Comparison of ENCODE assay signal across 8 cellular contexts in the genomic region with DNA sequence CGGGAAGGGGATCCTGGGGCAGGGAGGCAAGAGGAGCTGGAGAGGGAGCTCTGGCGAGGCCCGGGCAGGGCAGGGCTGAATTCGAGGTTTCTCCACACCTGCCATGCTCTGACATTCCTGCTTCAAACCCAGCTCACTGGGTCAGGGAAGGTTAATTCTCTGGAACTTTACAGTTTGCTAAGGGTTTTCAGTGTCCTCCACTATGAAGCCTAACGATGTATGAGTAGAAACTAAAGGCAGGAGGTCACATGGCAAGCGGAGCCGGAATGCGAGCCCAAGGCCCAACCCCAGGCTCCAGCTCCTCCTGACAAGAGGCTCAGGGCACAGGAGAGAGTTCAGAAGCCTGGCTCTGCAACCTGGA. TPM values are rescaled to one million over a fixed set of nuclear protein-coding genes. Genes with fewer than 3 reads are reported as not detected.
A peak's percentile ranks its signal among the peaks of the same experiment; 100 is the strongest.
DNase-seq lines count a peak whose midpoint lies in the region; ATAC-seq, FAIRE-seq and TF ChIP-seq lines count a peak whose summit lies in the region.

No MANE protein-coding gene starts in this region.

- 58% methylated on average over 5 of the region's 8 CpGs; no CpG with 5 or more reads in 1 of the 2 donors for WGBS in gastroesophageal sphincter (ENCODE audit: low coverage in 1 of 2), 2 donors

- ATAC-seq in gastroesophageal sphincter (peak; percentile 15), gastrocnemius medialis (peak in 1 of 2 donors; percentile 37), HG03135 (IDR thresholded peaks at IDR 0.05; ENCODE audit: unreplicated experiment) (no peak)

- in situ Hi-C loops in gastrocnemius medialis (cut with MboI; ENCODE audit: low sequenced_read_pairs in 4 of 4) = loop anchor here (5.0 to 25.0 kb wide), 4 partner anchors 95 to 247 kb away; a partner anchor contains a TSS

- H3K27me3 ChIP-seq in DOHH2 (ENCODE audit: control insufficient read depth, low read length) = peaks cover 41% of the 10 kb centered on the region
- no peaks in the 10 kb centered on the region for H3K27me3 ChIP-seq in Peyer's patch
- no peaks in the 10 kb centered on the region for H3K27me3 ChIP-seq in gastroesophageal sphincter
- no peaks in the 10 kb centered on the region for H3K27me3 ChIP-seq in gastrocnemius medialis

- no peaks in the 10 kb centered on the region for H3K79me2 ChIP-seq in DOHH2 (ENCODE audit: control insufficient read depth, low read length)

- 0 out of 2 replicates have a peak, but pooled peaks cover 4% of the 10 kb centered on the region for H3K36me3 ChIP-seq in DOHH2 (ENCODE audit: control insufficient read depth, low read length)
- H3K36me3 ChIP-seq in Peyer's patch = peaks cover 0 to 10% (median 0%) of the 10 kb centered on the region in 3 donors
- H3K36me3 ChIP-seq in gastroesophageal sphincter = peaks cover 0 to 24% of the 10 kb centered on the region in 2 donors
- H3K36me3 ChIP-seq in gastrocnemius medialis = no peaks in the 10 kb centered on the region

- no peak overlapping the region for H3K4me3 ChIP-seq in DOHH2 (ENCODE audit: low read length)
- H3K4me3 ChIP-seq in Peyer's patch = peak overlapping the region in 3 of 4 donors; percentile 47 to 60 (median 51)
- H3K4me3 ChIP-seq in gastroesophageal sphincter = peak overlapping the region in 1 of 2 donors; percentile 53
- H3K4me3 ChIP-seq in gastrocnemius medialis = peak overlapping the region; percentile 50 to 83 (median 54)

- no peak for TF ChIP-seq POLR2A in Peyer's patch (IDR thresholded peaks at IDR 0.05)
- no peak for TF ChIP-seq POLR2A in gastroesophageal sphincter (IDR thresholded peaks at IDR 0.05)
- no peak for TF ChIP-seq POLR2A in gastrocnemius medialis (IDR thresholded peaks at IDR 0.05)
- TF ChIP-seq POLR2A in H54 (IDR thresholded peaks at IDR 0.05; ENCODE audit: low read depth, low read length) = no peak

- no peak for FAIRE-seq in H54 (lab: Jason Lieb, UNC)

- no peaks in the 10 kb centered on the region for H3F3A ChIP-seq in DOHH2 (ENCODE audit: control insufficient read depth, insufficient read depth)

- no peaks in the 10 kb centered on the region for H3K9me2 ChIP-seq in DOHH2 (replicated peaks; ENCODE audit: control insufficient read depth, low read length)

- intact Hi-C loops in gastrocnemius medialis (cut with DNase I; ENCODE audit: low total_unique reads) = loop anchor here (2.0 to 5.0 kb wide), 2 partner anchors 110 to 247 kb away; a partner anchor contains a TSS

- H3K27ac ChIP-seq in DOHH2 (ENCODE audit: low read depth, low read length) (no peak overlapping the region), Peyer's patch (peak overlapping the region; percentile 38 to 73 (median 72)), gastroesophageal sphincter (peak overlapping the region in 3 of 4 donors; percentile 90 to 93 (median 90)), gastrocnemius medialis (peak overlapping the region; percentile 32 to 66 (median 64))

- H3K4me2 ChIP-seq in DOHH2 (ENCODE audit: low read length) = peak overlapping the region; percentile 55

- no peak for TF ChIP-seq EP300 in gastroesophageal sphincter (IDR thresholded peaks at IDR 0.05)

- DNase-seq in Peyer's patch (no peak), gastrocnemius medialis (no peak), H54 (ENCODE audit: insufficient read length, low spot score) (no peak), AG08396 (ENCODE audit: low spot score) (no peak), C1 segment of cervical spinal cord (lab: John Stamatoyannopoulos, UW) (no peak)

- H3K9me3 ChIP-seq in DOHH2 (ENCODE audit: control insufficient read depth, insufficient read depth, low read length) (no peaks in the 10 kb centered on the region), Peyer's patch (no peaks in the 10 kb centered on the region), gastroesophageal sphincter (no peaks in the 10 kb centered on the region), gastrocnemius medialis (no peaks in the 10 kb centered on the region)

- TF ChIP-seq CTCF in DOHH2 (IDR thresholded peaks at IDR 0.05; ENCODE audit: low read depth, low read length, poor library complexity, severe bottlenecking) = peak; percentile 40
- TF ChIP-seq CTCF in Peyer's patch (IDR thresholded peaks at IDR 0.05) = no peak
- TF ChIP-seq CTCF in gastroesophageal sphincter (IDR thresholded peaks at IDR 0.05) = no peak
- TF ChIP-seq CTCF in gastrocnemius medialis (IDR thresholded peaks at IDR 0.05 in 4 of 5, conservative IDR thresholded peaks at IDR 0.05 in 1 of 5) = peak in 3 of 5 experiments; percentile 8 to 26 (median 21)

- H3K4me1 ChIP-seq in DOHH2 (ENCODE audit: control insufficient read depth, low read length) (peaks cover 34% of the 10 kb centered on the region), Peyer's patch (peaks cover 0 to 32% (median 17%) of the 10 kb centered on the region in 4 donors), gastroesophageal sphincter (peaks cover 6 to 55% (median 39%) of the 10 kb centered on the region in 3 donors), gastrocnemius medialis (peaks cover 16 to 17% of the 10 kb centered on the region in 2 donors)

- H4K20me1 ChIP-seq in DOHH2 (ENCODE audit: control insufficient read depth, insufficient read depth, low read depth, low read length) = peaks cover 5% of the 10 kb centered on the region; the same call in 1 of the 2 replicates

RNA-seq across cellular contexts. Expression of a gene that starts 29.2 kb away (rescaled TPM):
- total RNA-seq in Peyer's patch = 10 to 100 TPM; 12.6 to 78.4 (median 23.2) TPM
- total RNA-seq in gastroesophageal sphincter = 10 to 100 TPM; 50.3 to 68.2 (median 58.0) TPM
- total RNA-seq in gastrocnemius medialis = 10 to 100 TPM in 3 of 4 donors, 1 to 10 TPM in 1; 9.8 to 14.4 (median 12.3) TPM

RNA-seq across cellular contexts. Expression of a gene that starts 38.8 kb away (rescaled TPM):
- total RNA-seq in Peyer's patch = 100 to 1,000 TPM in 1 of 4 donors, 10 to 100 TPM in 3; 60.9 to 111 (median 77.1) TPM
- 100 to 1,000 TPM in 1 of 4 donors, 10 to 100 TPM in 3; 63.5 to 129 (median 69.1) TPM for total RNA-seq in gastroesophageal sphincter
- 100 to 1,000 TPM in 1 of 4 donors, 10 to 100 TPM in 3; 60.7 to 127 (median 71.5) TPM for total RNA-seq in gastrocnemius medialis

RNA-seq across cellular contexts. Expression of a gene that starts 54.2 kb away (rescaled TPM):
- 1 to 10 TPM in 1 of 4 donors, under 1 TPM in 1, not detected in 2; 0.67 to 3.3 TPM for total RNA-seq in Peyer's patch
- total RNA-seq in gastroesophageal sphincter = 1 to 10 TPM; 4.1 to 7.1 (median 5.0) TPM
- not detected for total RNA-seq in gastrocnemius medialis

Comparison
In these comparisons a context has a peak if more than half of its experiments do, and no peak if none do; other contexts are left out.
1. CTCF ChIP-seq: peak in DOHH2 (single experiment) and gastrocnemius medialis (3 of 5); none in Peyer's patch (0 of 6) and gastroesophageal sphincter (0 of 4).